ENCODE assay signal across 12 cellular contexts in the genomic region with DNA sequence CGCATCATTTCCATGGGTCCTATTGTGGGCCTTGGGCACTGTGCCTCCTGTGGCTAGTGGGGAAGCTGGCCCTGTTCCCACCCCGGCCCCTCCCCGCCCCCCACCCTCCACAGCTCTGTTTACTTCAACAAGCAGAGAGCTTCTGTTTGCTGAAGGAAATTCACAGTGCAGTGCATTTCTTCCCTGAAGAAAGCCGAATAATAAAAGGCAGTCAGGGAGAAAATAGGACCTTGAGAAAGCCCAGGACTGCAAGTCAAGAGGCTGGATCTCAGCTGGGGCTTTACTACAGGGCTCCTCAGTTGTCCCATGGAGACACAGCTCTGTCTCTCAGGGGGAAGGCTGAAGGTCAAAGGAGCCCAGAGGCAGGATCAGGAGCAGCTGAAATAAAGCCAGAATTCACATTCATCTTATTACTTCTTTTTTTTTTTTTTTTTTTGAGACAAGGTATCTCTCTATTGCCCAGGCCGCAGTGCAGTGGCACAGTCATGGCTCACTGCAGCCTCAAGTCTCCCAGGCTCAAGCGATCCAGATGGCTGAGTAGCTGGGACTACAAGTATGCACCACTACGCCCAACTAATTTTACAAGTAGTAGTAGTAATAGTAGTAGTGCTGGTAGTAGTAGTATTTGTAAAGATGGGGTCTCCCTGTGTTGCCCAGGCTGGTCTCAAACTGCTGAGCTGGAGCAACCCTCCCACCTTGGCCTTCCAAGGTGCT. TPM values are rescaled to one million over a fixed set of nuclear protein-coding genes. Genes with fewer than 3 reads are reported as not detected.
DNase-seq lines count a peak whose midpoint lies in the region; ATAC-seq and TF ChIP-seq lines count a peak whose summit lies in the region.
"Had no signal": no experiment of that assay in that cellular context is flagged by ENCODE, and none has a peak within 500 bp of the region (broad histone marks: within the 10 kb centered on the region; RNA-seq: fewer than 3 reads in every experiment).

No MANE protein-coding gene starts in this region.

- peak overlapping the region; percentile 87 for H3K27ac Mint-ChIP-seq in progenitor cell of endocrine pancreas
- H3K27ac Mint-ChIP-seq: activated T-cell treated with anti-CD3 and anti-CD28 coated beads, Interleukin-2, amount 50 U/mL, for 72 hours; memory B cell; stimulated activated naive CD8-positive, alpha-beta T cell treated with anti-CD3 and anti-CD28 coated beads, Interleukin-15, amount 100 ng/mL, for 72 hours had no signal

- no peak overlapping the region for H3K4me2 ChIP-seq in PC-3 (ENCODE audit: low read length)

- H3F3A ChIP-seq in PC-3 (ENCODE audit: low read length, unreplicated experiment), result no peaks in the 10 kb centered on the region

- BruUV-seq in PC-3 (replicated peaks; lab: Mats Ljungman, UMichigan), result no TSS peak

- CTCF ChIA-PET in PC-3 (lab: Charles Lee), result interaction anchor here (1.2 kb wide), 1 partner anchor 41 kb away, joined by 4 read pairs; no protein-coding TSS in a partner anchor

- H3K9me2 ChIP-seq in PC-3 (replicated peaks; ENCODE audit: low read length), result no peaks in the 10 kb centered on the region

- no peak overlapping the region for H3K27ac ChIP-seq in PC-3 (ENCODE audit: low read length)
- H3K27ac ChIP-seq in iPS-20b (ENCODE audit: low read length), result no peak overlapping the region
- H3K27ac ChIP-seq in tibial nerve, result peak overlapping the region in 1 of 4 donors; percentile 44

- TF ChIP-seq POLR2A in tibial nerve (IDR thresholded peaks at IDR 0.05), result no peak

- POLR2A ChIA-PET in PC-3 (lab: Charles Lee; ENCODE audit: unreplicated experiment), result no interaction called here

- H3K79me2 ChIP-seq in PC-3 (ENCODE audit: low read length), result no peaks in the 10 kb centered on the region

- H3K27me3 ChIP-seq in PC-3 (ENCODE audit: low read length) (no peaks in the 10 kb centered on the region), iPS-20b (ENCODE audit: insufficient read depth, low read length) (no peaks in the 10 kb centered on the region), tibial nerve (no peaks in the 10 kb centered on the region)

- H3K27me3 Mint-ChIP-seq in progenitor cell of endocrine pancreas, result no peaks in the 10 kb centered on the region
- H3K27me3 Mint-ChIP-seq: stimulated activated naive CD8-positive, alpha-beta T cell treated with anti-CD3 and anti-CD28 coated beads, Interleukin-15, amount 100 ng/mL, for 72 hours had no signal

- peak; percentile 25 for DNase-seq in ELF-1 (ENCODE audit: low read depth, low spot score)
- no peak for DNase-seq in PC-3
- no peak for DNase-seq in progenitor cell of endocrine pancreas (ENCODE audit: low spot score, unreplicated experiment)
- DNase-seq in NCI-H146 treated with DMSO at 0.1 percent for 48 hours (lab: John Stamatoyannopoulos, UW; ENCODE audit: unreplicated experiment), result no peak
- DNase-seq in tibial nerve (ENCODE audit: low spot score in 2 of 2), result no peak
- DNase-seq: activated CD4-positive, alpha-beta T cell treated with anti-CD3 and anti-CD28 coated beads for 4 hours; activated T-cell treated with anti-CD3 and anti-CD28 coated beads, Interleukin-2, amount 50 U/mL, for 72 hours; NCI-H187 treated with DMSO at 0.1 percent for 48 hours; stimulated activated naive CD8-positive, alpha-beta T cell treated with anti-CD3 and anti-CD28 coated beads, Interleukin-15, amount 100 ng/mL, for 72 hours had no signal

- TF ChIP-seq EP300 in tibial nerve (IDR thresholded peaks at IDR 0.05), result no peak

- no peaks in the 10 kb centered on the region for H4K20me1 ChIP-seq in PC-3 (ENCODE audit: low read length)

- H3K36me3 ChIP-seq in PC-3 (ENCODE audit: low read depth, low read length) (no peaks in the 10 kb centered on the region), iPS-20b (ENCODE audit: insufficient read depth, low read depth, low read length) (no peaks in the 10 kb centered on the region), tibial nerve (no peaks in the 10 kb centered on the region)

- intact Hi-C loops in PC-3 (cut with micrococcal nuclease), result no loop called here

- H3K9ac ChIP-seq in PC-3 (ENCODE audit: low read length) (no peak overlapping the region), iPS-20b (ENCODE audit: low read depth, low read length) (peak overlapping the region; percentile 49; the same call in 1 of the 2 replicates)

- H3K4me1 ChIP-seq in PC-3 (ENCODE audit: insufficient read depth, low read length) (peaks cover 5% of the 10 kb centered on the region; the same call in 1 of the 2 replicates), iPS-20b (ENCODE audit: insufficient read depth, low read length) (peaks cover 33% of the 10 kb centered on the region), tibial nerve (peaks cover 0 to 14% (median 8%) of the 10 kb centered on the region in 4 donors)

- ATAC-seq in PC-3 (no peak), HG03045 (IDR thresholded peaks at IDR 0.05; ENCODE audit: unreplicated experiment) (no peak)
- ATAC-seq: activated T-cell treated with anti-CD3 and anti-CD28 coated beads, Interleukin-2, amount 50 U/mL, for 72 hours; stimulated activated naive CD8-positive, alpha-beta T cell treated with anti-CD3 and anti-CD28 coated beads, Interleukin-15, amount 100 ng/mL, for 72 hours had no signal

- H3K4me3 ChIP-seq in PC-3 (ENCODE audit: low read length), result no peak overlapping the region
- H3K4me3 ChIP-seq in iPS-20b (ENCODE audit: low read length), result no peak overlapping the region
- H3K4me3 ChIP-seq in tibial nerve, result no peak overlapping the region

- no peak overlapping the region for H3K4me3 Mint-ChIP-seq in progenitor cell of endocrine pancreas (ENCODE audit: low read depth)
- H3K4me3 Mint-ChIP-seq: activated T-cell treated with anti-CD3 and anti-CD28 coated beads, Interleukin-2, amount 50 U/mL, for 72 hours; memory B cell; stimulated activated naive CD8-positive, alpha-beta T cell treated with anti-CD3 and anti-CD28 coated beads, Interleukin-15, amount 100 ng/mL, for 72 hours had no signal

- no peak for TF ChIP-seq CTCF in PC-3 (conservative IDR thresholded peaks at IDR 0.05; ENCODE audit: low read depth, low read length)
- no peak for TF ChIP-seq CTCF in progenitor cell of endocrine pancreas (IDR thresholded peaks at IDR 0.05; ENCODE audit: unreplicated experiment)
- no peak for TF ChIP-seq CTCF in tibial nerve (IDR thresholded peaks at IDR 0.05)

- no peaks in the 10 kb centered on the region for H3K9me3 Mint-ChIP-seq in progenitor cell of endocrine pancreas (ENCODE audit: low read depth)
- H3K9me3 Mint-ChIP-seq: activated T-cell treated with anti-CD3 and anti-CD28 coated beads, Interleukin-2, amount 50 U/mL, for 72 hours; memory B cell; stimulated activated naive CD8-positive, alpha-beta T cell treated with anti-CD3 and anti-CD28 coated beads, Interleukin-15, amount 100 ng/mL, for 72 hours had no signal

- peaks cover 20% of the 10 kb centered on the region for H3K4me1 Mint-ChIP-seq in progenitor cell of endocrine pancreas (ENCODE audit: low read depth)

- 0 out of 2 replicates have a peak overlapping the region, but pooled peaks have one; percentile 11 for H2AFZ ChIP-seq in PC-3 (ENCODE audit: low read length)

- 49 to 56% methylated on average over 7 of the region's 7 CpGs for WGBS in tibial nerve, 2 donors

- H3K9me3 ChIP-seq in PC-3 (ENCODE audit: low read length), result no peaks in the 10 kb centered on the region
- no peaks in the 10 kb centered on the region for H3K9me3 ChIP-seq in iPS-20b (ENCODE audit: insufficient read depth, low read depth, low read length)
- no peaks in the 10 kb centered on the region for H3K9me3 ChIP-seq in tibial nerve

- H3K36me3 Mint-ChIP-seq in progenitor cell of endocrine pancreas (ENCODE audit: insufficient read depth), result no peaks in the 10 kb centered on the region
- H3K36me3 Mint-ChIP-seq: memory B cell had no signal

RNA-seq across cellular contexts. Expression of a gene that starts 33.0 kb away (rescaled TPM):
- total RNA-seq in PC-3 (2014; rRNA removed) (9.2 and 11.2 TPM in 2 replicates), progenitor cell of endocrine pancreas (10.2 and 11.5 TPM in 2 replicates), tibial nerve (10 to 100 TPM in 3 of 4 donors, 1 to 10 TPM in 1; 9.0 to 18.4 (median 16.5) TPM)

RNA-seq across cellular contexts. Expression of a gene that starts 46.1 kb away (rescaled TPM):
- 127 and 156 TPM in 2 replicates for total RNA-seq in PC-3 (2014; rRNA removed)
- total RNA-seq in progenitor cell of endocrine pancreas, result 284 and 300 TPM in 2 replicates
- total RNA-seq in tibial nerve, result 100 to 1,000 TPM; 311 to 468 (median 366) TPM
